Comparison of ENCODE assay signal across 27 cellular contexts in the genomic region with DNA sequence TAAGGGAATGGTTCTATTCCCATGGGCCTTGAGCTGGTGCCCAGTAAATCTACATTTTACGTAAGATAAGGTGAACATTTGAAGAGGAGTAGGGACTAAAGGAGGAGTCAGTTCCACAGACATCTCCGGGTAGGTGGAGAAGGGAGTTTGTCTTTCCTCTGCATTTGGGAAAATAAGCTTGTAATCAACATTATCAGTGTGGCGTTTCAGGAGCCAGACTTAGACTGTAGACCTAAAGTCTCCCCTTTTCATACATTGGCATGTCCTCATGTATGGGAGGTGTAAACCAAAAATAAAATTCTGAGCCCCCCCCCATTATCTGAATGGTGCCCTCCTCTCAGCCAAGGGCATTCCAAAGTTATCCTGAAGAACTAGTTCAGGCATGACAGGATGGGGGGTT. TPM values are rescaled to one million over a fixed set of nuclear protein-coding genes. Genes with fewer than 3 reads are reported as not detected.
DNase-seq lines count a peak whose midpoint lies in the region; ATAC-seq and TF ChIP-seq lines count a peak whose summit lies in the region.
"Had no signal": no experiment of that assay in that cellular context is flagged by ENCODE, and none has a peak within 500 bp of the region (broad histone marks: within the 10 kb centered on the region; RNA-seq: fewer than 3 reads in every experiment).

No MANE protein-coding gene starts in this region.

- intact Hi-C loops in lower lobe of right lung (cut with DNase I) (no loop called here), sigmoid colon (cut with DNase I) (loop anchor here (10.0 kb wide), 1 partner anchor 150 kb away; a partner anchor contains a TSS)

- H3K27ac Mint-ChIP-seq in GM23338 (peak overlapping the region; percentile 64), WTC11 (peak overlapping the region; percentile 57)
- H3K27ac Mint-ChIP-seq: activated CD4-positive, alpha-beta T cell treated with anti-CD3 and anti-CD28 coated beads, Interleukin-2, amount 10 ng/mL, durations not matched to agents 7 days and 5 days; activated naive CD4-positive, alpha-beta T cell treated with anti-CD3 and anti-CD28 coated beads, Interleukin-2, amount 50 U/mL, for 24 hours; naive thymus-derived CD4-positive, alpha-beta T cell had no signal

- H3K27ac ChIP-seq in GM23338 (ENCODE audit: low read depth): no peak overlapping the region
- peak overlapping the region; percentile 13 for H3K27ac ChIP-seq in lower lobe of right lung
- peak overlapping the region in 3 of 4 donors; percentile 20 to 51 (median 22) for H3K27ac ChIP-seq in sigmoid colon
- H3K27ac ChIP-seq: epithelial cell of prostate, skin epidermis had no signal

- H3K27me3 ChIP-seq in GM23338 (ENCODE audit: insufficient read depth) (no peaks in the 10 kb centered on the region), lower lobe of right lung (ENCODE audit: low read depth) (no peaks in the 10 kb centered on the region), sigmoid colon (no peaks in the 10 kb centered on the region)
- H3K27me3 ChIP-seq: testis, uterus had no signal

- H3K79me2 ChIP-seq in GM23338 (replicated peaks; ENCODE audit: insufficient read depth): peaks cover 64% of the 10 kb centered on the region

- CTCF ChIA-PET in WTC11 (lab: Charles Lee): interaction anchor here (0.7 to 2.0 kb wide), 3 partner anchors 11 to 21 kb away, joined by 3 to 7 read pairs (median 3); no protein-coding TSS in a partner anchor

- WGBS in sigmoid colon, 2 donors: 94% methylated on average over 3 of the region's 3 CpGs

- H3K27me3 Mint-ChIP-seq in GM23338 (ENCODE audit: insufficient read depth, low read depth, poor library complexity) (peaks cover 5% of the 10 kb centered on the region), WTC11 (ENCODE audit: low read depth) (no peaks in the 10 kb centered on the region)
- H3K27me3 Mint-ChIP-seq: activated CD4-positive, alpha-beta T cell treated with anti-CD3 and anti-CD28 coated beads, Interleukin-2, amount 10 ng/mL, durations not matched to agents 7 days and 5 days; activated naive CD4-positive, alpha-beta T cell treated with anti-CD3 and anti-CD28 coated beads, Interleukin-2, amount 50 U/mL, for 24 hours; naive thymus-derived CD4-positive, alpha-beta T cell had no signal

- H4K20me1 ChIP-seq in GM23338 (replicated peaks; ENCODE audit: insufficient read depth): peaks cover 16% of the 10 kb centered on the region

- peaks cover 57% of the 10 kb centered on the region for H3K4me1 Mint-ChIP-seq in GM23338
- H3K4me1 Mint-ChIP-seq in WTC11: peaks cover 60% of the 10 kb centered on the region
- H3K4me1 Mint-ChIP-seq: activated naive CD4-positive, alpha-beta T cell treated with anti-CD3 and anti-CD28 coated beads, Interleukin-2, amount 50 U/mL, for 24 hours had no signal

- H3K9me3 ChIP-seq in lower lobe of right lung (no peaks in the 10 kb centered on the region), sigmoid colon (no peaks in the 10 kb centered on the region)
- H3K9me3 ChIP-seq: testis, uterus had no signal

- no peak overlapping the region for H3K4me3 ChIP-seq in GM23338
- no peak overlapping the region for H3K4me3 ChIP-seq in lower lobe of right lung
- H3K4me3 ChIP-seq in sigmoid colon: no peak overlapping the region
- H3K4me3 ChIP-seq: skin epidermis, testis, uterus had no signal

- ATAC-seq in GM23338 (no peak), WTC11 (no peak), lower lobe of right lung (no peak), GM18505 (IDR thresholded peaks at IDR 0.05; ENCODE audit: unreplicated experiment) (no peak), GM18907 (IDR thresholded peaks at IDR 0.05; ENCODE audit: unreplicated experiment) (no peak)
- ATAC-seq: naive thymus-derived CD4-positive, alpha-beta T cell had no signal

- H2AFZ ChIP-seq in GM23338: no peak overlapping the region

- TF ChIP-seq CTCF in GM23338 (conservative IDR thresholded peaks at IDR 0.05; ENCODE audit: low read depth in 2 of 2) (no peak), WTC11 (IDR thresholded peaks at IDR 0.05) (no peak), lower lobe of right lung (IDR thresholded peaks at IDR 0.05) (no peak), sigmoid colon (IDR thresholded peaks at IDR 0.05) (no peak)

- H3K4me2 ChIP-seq in GM23338: peak overlapping the region; percentile 69

- H3K4me3 Mint-ChIP-seq in GM23338 (peak overlapping the region; percentile 2; the same call in 1 of the 3 replicates), WTC11 (no peak overlapping the region)
- H3K4me3 Mint-ChIP-seq: activated CD4-positive, alpha-beta T cell treated with anti-CD3 and anti-CD28 coated beads, Interleukin-2, amount 10 ng/mL, durations not matched to agents 7 days and 5 days; activated naive CD4-positive, alpha-beta T cell treated with anti-CD3 and anti-CD28 coated beads, Interleukin-2, amount 50 U/mL, for 24 hours; naive thymus-derived CD4-positive, alpha-beta T cell had no signal

- no peak for TF ChIP-seq EP300 in sigmoid colon (IDR thresholded peaks at IDR 0.05)

- POLR2A ChIA-PET in WTC11 (lab: Charles Lee): no interaction called here

- no peaks in the 10 kb centered on the region for H3F3A ChIP-seq in GM23338 (replicated peaks; ENCODE audit: low read depth)

- H3K36me3 Mint-ChIP-seq in GM23338 (ENCODE audit: low read depth): peaks cover 3% of the 10 kb centered on the region; the same call in 2 of the 3 replicates
- H3K36me3 Mint-ChIP-seq in WTC11: peaks cover 3% of the 10 kb centered on the region; the same call in 1 of the 2 replicates
- H3K36me3 Mint-ChIP-seq: activated naive CD4-positive, alpha-beta T cell treated with anti-CD3 and anti-CD28 coated beads, Interleukin-2, amount 50 U/mL, for 24 hours had no signal

- no peak for DNase-seq in GM23338 (ENCODE audit: low spot score)
- no peak for DNase-seq in WTC11 (ENCODE audit: low spot score)
- no peak for DNase-seq in lower lobe of right lung
- no peak for DNase-seq in sigmoid colon
- no peak for DNase-seq in dedifferentiated amniotic fluid mesenchymal stem cell (ENCODE audit: extremely low spot score)
- DNase-seq: activated CD4-positive, alpha-beta T cell treated with anti-CD3 and anti-CD28 coated beads, Interleukin-2, amount 10 ng/mL, durations not matched to agents 7 days and 5 days; amniotic stem cell; C1 segment of cervical spinal cord; COR-L47; DMS53; effector CD4-positive, alpha-beta T cell; KBM-7; naive thymus-derived CD4-positive, alpha-beta T cell; NCI-H1092; NCI-H1694; NCI-H510A; SIG-M5; stimulated activated naive CD4-positive, alpha-beta T cell treated with Interleukin-2 at 50 U/mL for 16 hours; SW 1271; T-helper 9 cell; testis; uterus had no signal

- no peaks in the 10 kb centered on the region for H3K9me3 Mint-ChIP-seq in GM23338
- H3K9me3 Mint-ChIP-seq in WTC11: no peaks in the 10 kb centered on the region
- H3K9me3 Mint-ChIP-seq: activated CD4-positive, alpha-beta T cell treated with anti-CD3 and anti-CD28 coated beads, Interleukin-2, amount 10 ng/mL, durations not matched to agents 7 days and 5 days; activated naive CD4-positive, alpha-beta T cell treated with anti-CD3 and anti-CD28 coated beads, Interleukin-2, amount 50 U/mL, for 24 hours; naive thymus-derived CD4-positive, alpha-beta T cell had no signal

- no peaks in the 10 kb centered on the region; the same call in 1 of the 2 replicates for H3K9me2 ChIP-seq in GM23338 (ENCODE audit: insufficient read depth)

- H3K36me3 ChIP-seq in GM23338 (ENCODE audit: insufficient read depth): no peaks in the 10 kb centered on the region
- no peaks in the 10 kb centered on the region for H3K36me3 ChIP-seq in lower lobe of right lung
- no peaks in the 10 kb centered on the region for H3K36me3 ChIP-seq in sigmoid colon
- H3K36me3 ChIP-seq: uterus had no signal

- TF ChIP-seq POLR2A in sigmoid colon (IDR thresholded peaks at IDR 0.05) (no peak), GM18505 (IDR thresholded peaks at IDR 0.05; ENCODE audit: borderline replicate concordance, extremely low read depth, insufficient read depth, insufficient read length) (no peak)

- H3K4me1 ChIP-seq in GM23338 (ENCODE audit: insufficient read depth): peaks cover 41% of the 10 kb centered on the region
- peaks cover 40% of the 10 kb centered on the region for H3K4me1 ChIP-seq in lower lobe of right lung
- H3K4me1 ChIP-seq in sigmoid colon: peaks cover 0 to 43% (median 21%) of the 10 kb centered on the region in 4 donors
- H3K4me1 ChIP-seq: uterus had no signal

TF ChIP-seq in GM23338, 12 proteins besides CTCF, POLR2A, EP300 and RAD21 (continues in another document):
- TF ChIP-seq STAT1 (IDR thresholded peaks at IDR 0.05; ENCODE audit: unreplicated experiment): no peak

TF ChIP-seq in WTC11, 78 proteins besides CTCF, POLR2A, EP300 and RAD21 (continues in another document):
- no peak for TF ChIP-seq NFYB (CRISPR knock-in tag; conservative IDR thresholded peaks at IDR 0.05; ENCODE audit: low read depth)
- no peak for TF ChIP-seq TEAD4 (CRISPR knock-in tag; IDR thresholded peaks at IDR 0.05)
- TF ChIP-seq FOXJ3 (CRISPR knock-in tag; IDR thresholded peaks at IDR 0.05; ENCODE audit: borderline replicate concordance): no peak
- TF ChIP-seq ZNF263 (CRISPR knock-in tag; IDR thresholded peaks at IDR 0.05; ENCODE audit: low read depth): no peak
- no peak for TF ChIP-seq IRF2 (CRISPR knock-in tag; IDR thresholded peaks at IDR 0.05; ENCODE audit: borderline replicate concordance, low read depth)
- TF ChIP-seq ZNF396 (CRISPR knock-in tag; IDR thresholded peaks at IDR 0.05; ENCODE audit: borderline replicate concordance): no peak
- TF ChIP-seq, protein P1, sequence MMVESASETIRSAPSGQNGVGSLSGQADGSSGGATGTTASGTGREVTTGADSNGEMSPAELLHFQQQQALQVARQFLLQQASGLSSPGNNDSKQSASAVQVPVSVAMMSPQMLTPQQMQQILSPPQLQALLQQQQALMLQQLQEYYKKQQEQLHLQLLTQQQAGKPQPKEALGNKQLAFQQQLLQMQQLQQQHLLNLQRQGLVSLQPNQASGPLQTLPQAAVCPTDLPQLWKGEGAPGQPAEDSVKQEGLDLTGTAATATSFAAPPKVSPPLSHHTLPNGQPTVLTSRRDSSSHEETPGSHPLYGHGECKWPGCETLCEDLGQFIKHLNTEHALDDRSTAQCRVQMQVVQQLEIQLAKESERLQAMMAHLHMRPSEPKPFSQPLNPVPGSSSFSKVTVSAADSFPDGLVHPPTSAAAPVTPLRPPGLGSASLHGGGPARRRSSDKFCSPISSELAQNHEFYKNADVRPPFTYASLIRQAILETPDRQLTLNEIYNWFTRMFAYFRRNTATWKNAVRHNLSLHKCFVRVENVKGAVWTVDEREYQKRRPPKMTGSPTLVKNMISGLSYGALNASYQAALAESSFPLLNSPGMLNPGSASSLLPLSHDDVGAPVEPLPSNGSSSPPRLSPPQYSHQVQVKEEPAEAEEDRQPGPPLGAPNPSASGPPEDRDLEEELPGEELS (CRISPR knock-in tag; IDR thresholded peaks at IDR 0.05): no peak
- TF ChIP-seq GABPB1 (CRISPR knock-in tag; IDR thresholded peaks at IDR 0.05): no peak

RNA-seq across cellular contexts. Expression of a gene that starts 40.2 kb away (rescaled TPM):
- total RNA-seq in GM23338 (2014; rRNA removed; shearing (Covaris generic)): 22.9 and 31.2 TPM in 2 replicates
- polyA plus RNA-seq in GM23338 (2016; fragmentation: Nextera tagmentation; extraction: Ambion mirVana) (15.0 and 18.0 TPM in 2 replicates), sigmoid colon (1 to 10 TPM; 2.4 to 3.8 (median 3.2) TPM)
- total RNA-seq in WTC11 (2021) (34.4 to 36.3 TPM (median 36.0 TPM) in 3 replicates), lower lobe of right lung (10.7 TPM), sigmoid colon (10 to 100 TPM in 2 of 4 donors, 1 to 10 TPM in 2; 9.6 to 19.9 (median 12.8) TPM)
